Comparison of ENCODE assay signal across 11 cellular contexts in the genomic region with DNA sequence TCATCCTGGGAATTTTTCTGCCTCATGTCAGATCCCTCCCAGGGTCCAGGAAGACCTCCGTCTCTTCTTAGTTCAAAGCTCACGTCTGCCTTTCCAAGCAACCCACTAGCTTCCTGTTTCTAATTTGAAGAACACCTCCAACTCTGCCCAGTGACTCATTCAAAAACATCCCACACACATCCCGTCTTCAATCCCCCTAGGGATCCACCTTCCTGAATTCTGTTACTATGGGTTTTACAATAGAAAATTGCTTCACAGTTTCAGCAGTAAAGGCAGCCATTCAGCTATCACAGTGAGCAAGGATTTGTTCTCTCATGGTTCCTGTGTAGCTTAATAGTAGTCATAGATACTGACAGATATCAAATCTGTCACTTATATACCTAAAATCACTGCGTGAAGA.
DNase-seq lines count a peak whose midpoint lies in the region; ATAC-seq and TF ChIP-seq lines count a peak whose summit lies in the region.
"Had no signal": no experiment of that assay in that cellular context is flagged by ENCODE, and none has a peak within 500 bp of the region (broad histone marks: within the 10 kb centered on the region; RNA-seq: fewer than 3 reads in every experiment).

No MANE protein-coding gene starts in this region.

- DNase-seq in GM13976 (ENCODE audit: low spot score) (peak; percentile 1), RPMI7951 (ENCODE audit: low read depth) (peak; percentile 86), fibroblast of mammary gland (ENCODE audit: low read depth) (peak; percentile 95), sciatic nerve (ENCODE audit: low spot score) (no peak), SIG-M5 (lab: John Stamatoyannopoulos, UW) (no peak), MV-4-11 (lab: John Stamatoyannopoulos, UW) (no peak), NCI-H1694 treated with DMSO at 0.1 percent for 48 hours (lab: John Stamatoyannopoulos, UW) (no peak)
- no peak for DNase-seq in activated T-helper 1 cell treated with anti-CD3 and anti-CD28 coated beads, Interleukin-12 subunit alpha, Interleukin-12 subunit beta, Interleukin-2, Interleukin-4 antibody, amounts not matched to agents 30 ng/mL and 10 ng/mL and 1 ng/mL, durations not matched to agents 14 hours and 24 hours and 36 hours (ENCODE audit: low spot score)
- DNase-seq: NCI-H345, SW 1271 had no signal

- no peak overlapping the region for H3K27ac Mint-ChIP-seq in activated T-helper 1 cell treated with anti-CD3 and anti-CD28 coated beads, Interleukin-12 subunit alpha, Interleukin-12 subunit beta, Interleukin-2, Interleukin-4 antibody, amounts not matched to agents 30 ng/mL and 10 ng/mL and 1 ng/mL, durations not matched to agents 14 hours and 24 hours and 36 hours

- intact Hi-C loops in sciatic nerve (cut with DNase I): no loop called here
- intact Hi-C loops in activated T-helper 1 cell treated with anti-CD3 and anti-CD28 coated beads, Interleukin-12 subunit alpha, Interleukin-12 subunit beta, Interleukin-2, Interleukin-4 antibody, amounts not matched to agents 30 ng/mL and 10 ng/mL and 1 ng/mL, durations not matched to agents 14 hours and 24 hours and 36 hours (cut with micrococcal nuclease): loop anchor here (10.0 kb wide), 3 partner anchors 884 to 1384 kb away; a partner anchor contains a TSS

- in situ Hi-C loops in GM13976 (cut with MboI; ENCODE audit: low sequenced_read_pairs, unreplicated experiment): loop anchor here (25.0 kb wide), 1 partner anchor 1232 kb away; no protein-coding TSS in a partner anchor

- TF ChIP-seq CTCF in GM13976 (IDR thresholded peaks at IDR 0.05; ENCODE audit: borderline replicate concordance, control extremely low read depth, extremely low read depth, insufficient read depth, missing control alignments): no peak
- no peak for TF ChIP-seq CTCF in fibroblast of mammary gland (conservative IDR thresholded peaks at IDR 0.05; ENCODE audit: control insufficient read depth, insufficient read depth, low read depth, low read length)

- H3K9me3 Mint-ChIP-seq in activated T-helper 1 cell treated with anti-CD3 and anti-CD28 coated beads, Interleukin-12 subunit alpha, Interleukin-12 subunit beta, Interleukin-2, Interleukin-4 antibody, amounts not matched to agents 30 ng/mL and 10 ng/mL and 1 ng/mL, durations not matched to agents 14 hours and 24 hours and 36 hours: peaks cover 4% of the 10 kb centered on the region

- H3K27me3 Mint-ChIP-seq in activated T-helper 1 cell treated with anti-CD3 and anti-CD28 coated beads, Interleukin-12 subunit alpha, Interleukin-12 subunit beta, Interleukin-2, Interleukin-4 antibody, amounts not matched to agents 30 ng/mL and 10 ng/mL and 1 ng/mL, durations not matched to agents 14 hours and 24 hours and 36 hours (ENCODE audit: insufficient read depth): no peaks in the 10 kb centered on the region

- H3K4me3 ChIP-seq in fibroblast of mammary gland (ENCODE audit: control insufficient read depth, low read depth, low read length): no peak overlapping the region
- H3K4me3 ChIP-seq: coronary artery had no signal

- H3K4me3 Mint-ChIP-seq in activated T-helper 1 cell treated with anti-CD3 and anti-CD28 coated beads, Interleukin-12 subunit alpha, Interleukin-12 subunit beta, Interleukin-2, Interleukin-4 antibody, amounts not matched to agents 30 ng/mL and 10 ng/mL and 1 ng/mL, durations not matched to agents 14 hours and 24 hours and 36 hours: no peak overlapping the region

- peak; percentile 49 for ATAC-seq in sciatic nerve

- peaks cover 24% of the 10 kb centered on the region for H3K4me1 Mint-ChIP-seq in activated T-helper 1 cell treated with anti-CD3 and anti-CD28 coated beads, Interleukin-12 subunit alpha, Interleukin-12 subunit beta, Interleukin-2, Interleukin-4 antibody, amounts not matched to agents 30 ng/mL and 10 ng/mL and 1 ng/mL, durations not matched to agents 14 hours and 24 hours and 36 hours (ENCODE audit: low read depth)

- H3K36me3 Mint-ChIP-seq in activated T-helper 1 cell treated with anti-CD3 and anti-CD28 coated beads, Interleukin-12 subunit alpha, Interleukin-12 subunit beta, Interleukin-2, Interleukin-4 antibody, amounts not matched to agents 30 ng/mL and 10 ng/mL and 1 ng/mL, durations not matched to agents 14 hours and 24 hours and 36 hours (ENCODE audit: low read depth): peaks cover 2% of the 10 kb centered on the region

Comparison
In these comparisons a context has a peak if more than half of its experiments do, and no peak if none do; other contexts are left out.
1. DNase-seq: peak in GM13976 (single experiment), RPMI7951 (single experiment) and fibroblast of mammary gland (single experiment); none in sciatic nerve (single experiment), SIG-M5 (single experiment), MV-4-11 (single experiment), activated T-helper 1 cell treated with anti-CD3 and anti-CD28 coated beads, Interleukin-12 subunit alpha, Interleukin-12 subunit beta, Interleukin-2, Interleukin-4 antibody, amounts not matched to agents 30 ng/mL and 10 ng/mL and 1 ng/mL, durations not matched to agents 14 hours and 24 hours and 36 hours (single experiment) and NCI-H1694 treated with DMSO at 0.1 percent for 48 hours (single experiment).